1 cellular context compared by ENCODE assay signal in genomic region chr9:96854073-96854876, GRCh38.
TF ChIP-seq lines count a peak whose summit lies in the region.

TSS of gene ZNF782 (minus strand) at chr9:96854514. CDS start at chr9:96851961, 2,553 bp downstream.

TF ChIP-seq in GM12878, 131 proteins besides CTCF, POLR2A, EP300 and RAD21 (continued from another document):
- TF ChIP-seq, protein P1, sequence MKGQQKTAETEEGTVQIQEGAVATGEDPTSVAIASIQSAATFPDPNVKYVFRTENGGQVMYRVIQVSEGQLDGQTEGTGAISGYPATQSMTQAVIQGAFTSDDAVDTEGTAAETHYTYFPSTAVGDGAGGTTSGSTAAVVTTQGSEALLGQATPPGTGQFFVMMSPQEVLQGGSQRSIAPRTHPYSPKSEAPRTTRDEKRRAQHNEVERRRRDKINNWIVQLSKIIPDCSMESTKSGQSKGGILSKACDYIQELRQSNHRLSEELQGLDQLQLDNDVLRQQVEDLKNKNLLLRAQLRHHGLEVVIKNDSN (IDR thresholded peaks at IDR 0.05; ENCODE audit: borderline replicate concordance, extremely low read length, insufficient read depth, low read depth, low read length), result no peak
TF ChIP-seq in GM12878: peak in this region for 29.
